ENCODE assay signal across 10 cellular contexts in genomic region chr16:54287758-54288591, GRCh38. TPM values are rescaled to one million over a fixed set of nuclear protein-coding genes. Genes with fewer than 3 reads are reported as not detected.
DNase-seq lines count a peak whose midpoint lies in the region; ATAC-seq and TF ChIP-seq lines count a peak whose summit lies in the region.
"Had no signal": no experiment of that assay in that cellular context is flagged by ENCODE, and none has a peak within 500 bp of the region (broad histone marks: within the 10 kb centered on the region; RNA-seq: fewer than 3 reads in every experiment).

No MANE protein-coding gene starts in this region.

- DNase-seq in H9 (peak; percentile 39), A172 (ENCODE audit: low spot score) (no peak), NCI-H2081 (lab: John Stamatoyannopoulos, UW) (no peak)
- DNase-seq in activated naive CD8-positive, alpha-beta T cell treated with anti-CD3 and anti-CD28 coated beads, Interleukin-2, amount 50 U/mL, for 24 hours: no peak
- DNase-seq: colonic mucosa, NCI-H1694 had no signal

- no peak for ATAC-seq in activated naive CD8-positive, alpha-beta T cell treated with anti-CD3 and anti-CD28 coated beads, Interleukin-2, amount 50 U/mL, for 24 hours
- ATAC-seq in GM18498 (IDR thresholded peaks at IDR 0.05; ENCODE audit: unreplicated experiment) (no peak), GM21447 (IDR thresholded peaks at IDR 0.05; ENCODE audit: unreplicated experiment) (no peak)

- no peak overlapping the region for H3K56ac ChIP-seq in H9 (ENCODE audit: insufficient read length, low read depth, low read length)

- H3K23me2 ChIP-seq in H9 (ENCODE audit: insufficient read length, low read depth, low read length, poor library complexity, severe bottlenecking): peaks cover 39% of the 10 kb centered on the region

- no peak overlapping the region for H2BK20ac ChIP-seq in H9 (ENCODE audit: low read depth, low read length, poor library complexity, severe bottlenecking)

- H4K91ac ChIP-seq in H9 (ENCODE audit: insufficient read length, low read depth, low read length): no peak overlapping the region

- peak overlapping the region; percentile 68 for H3K4me2 ChIP-seq in H9 (ENCODE audit: insufficient read depth, insufficient read length, low read length)

- H3K9me3 ChIP-seq in H9 (ENCODE audit: control insufficient read depth, low read depth, low read length) (no peaks in the 10 kb centered on the region), skeletal muscle tissue (ENCODE audit: control insufficient read depth in 3 of 3, low read length in 3 of 3) (no peaks in the 10 kb centered on the region)
- H3K9me3 ChIP-seq: colonic mucosa had no signal

- H2AK5ac ChIP-seq in H9 (ENCODE audit: insufficient read length, low read length): no peak overlapping the region

- peaks cover 39 to 50% of the 10 kb centered on the region in 2 experiments for H3K4me1 Mint-ChIP-seq in H9
- peaks cover 21% of the 10 kb centered on the region for H3K4me1 Mint-ChIP-seq in activated naive CD8-positive, alpha-beta T cell treated with anti-CD3 and anti-CD28 coated beads, Interleukin-2, amount 50 U/mL, for 24 hours

- H3K9ac ChIP-seq in H9 (ENCODE audit: extremely low read depth, insufficient read length, low read length): no peak overlapping the region
- H3K9ac ChIP-seq in skeletal muscle tissue (ENCODE audit: low read depth in 1 of 3, low read length in 3 of 3): peak overlapping the region; percentile 61 to 84 (median 79)

- no peak overlapping the region for H2AFZ ChIP-seq in H9 (ENCODE audit: low read length)

- WGBS in H9 (ENCODE audit: extremely low coverage, insufficient read length, low lambda C conversion rate): no CpG with 5 or more reads among the region's 48 CpGs

- no peak overlapping the region for H2BK12ac ChIP-seq in H9 (ENCODE audit: insufficient read length, low read depth, low read length)

- H3K4me3 ChIP-seq in iPS-11a (ENCODE audit: low read depth, low read length) (peak overlapping the region; percentile 44), skeletal muscle tissue (ENCODE audit: low read length in 3 of 3) (peak overlapping the region; percentile 63 to 86 (median 76))

- H3K36me3 Mint-ChIP-seq in H9 (ENCODE audit: insufficient read depth in 1 of 3, low read depth in 3 of 3): no peaks in the 10 kb centered on the region; a peak in 1 of 7 replicates
- peaks cover 2% of the 10 kb centered on the region for H3K36me3 Mint-ChIP-seq in activated naive CD8-positive, alpha-beta T cell treated with anti-CD3 and anti-CD28 coated beads, Interleukin-2, amount 50 U/mL, for 24 hours (ENCODE audit: low read depth)

- peak overlapping the region; percentile 71 to 86 for H3K4me3 Mint-ChIP-seq in H9
- H3K4me3 Mint-ChIP-seq in activated naive CD8-positive, alpha-beta T cell treated with anti-CD3 and anti-CD28 coated beads, Interleukin-2, amount 50 U/mL, for 24 hours: peak overlapping the region; percentile 20

- H3T11ph ChIP-seq in H9 (ENCODE audit: low read length): no peak overlapping the region

- peaks cover 91% of the 10 kb centered on the region for H3K27me3 Mint-ChIP-seq in H9 (ENCODE audit: low read depth)
- peaks cover 69% of the 10 kb centered on the region for H3K27me3 Mint-ChIP-seq in activated naive CD8-positive, alpha-beta T cell treated with anti-CD3 and anti-CD28 coated beads, Interleukin-2, amount 50 U/mL, for 24 hours

- H3K4ac ChIP-seq in H9 (ENCODE audit: low read depth, low read length): no peak overlapping the region

- no peak overlapping the region for H3K27ac ChIP-seq in H9 (ENCODE audit: insufficient read length, low read depth, low read length)
- peak overlapping the region; percentile 64 for H3K27ac ChIP-seq in skeletal muscle tissue (ENCODE audit: low read depth, low read length)
- H3K27ac ChIP-seq: colonic mucosa had no signal

- no peak overlapping the region for H3K18ac ChIP-seq in H9 (ENCODE audit: insufficient read length, low read depth, low read length)

- H3K14ac ChIP-seq in H9 (ENCODE audit: insufficient read depth, low read length): no peak overlapping the region; the same call in 1 of the 2 replicates

- no peak overlapping the region for H4K5ac ChIP-seq in H9 (ENCODE audit: insufficient read length, low read depth, low read length)

- peaks cover 0 to 3% of the 10 kb centered on the region in 2 experiments; a peak in 1 of 5 replicates for H3K9me3 Mint-ChIP-seq in H9
- no peaks in the 10 kb centered on the region for H3K9me3 Mint-ChIP-seq in activated naive CD8-positive, alpha-beta T cell treated with anti-CD3 and anti-CD28 coated beads, Interleukin-2, amount 50 U/mL, for 24 hours

- no peaks in the 10 kb centered on the region for H3K79me2 ChIP-seq in H9 (ENCODE audit: insufficient read depth, low read length)

- no peaks in the 10 kb centered on the region for H4K20me1 ChIP-seq in H9 (ENCODE audit: control insufficient read depth, insufficient read depth, insufficient read length)

- no peaks in the 10 kb centered on the region for H3K36me3 ChIP-seq in skeletal muscle tissue (ENCODE audit: control insufficient read depth in 3 of 3, insufficient read depth in 3 of 3, low read length in 3 of 3)
- H3K36me3 ChIP-seq: colonic mucosa had no signal

- no peak overlapping the region for H3K23ac ChIP-seq in H9 (ENCODE audit: insufficient read length, low read depth, low read length)

- H2BK5ac ChIP-seq in H9 (ENCODE audit: insufficient read length, low read length): no peak overlapping the region

- H2BK120ac ChIP-seq in H9 (ENCODE audit: low read depth, low read length, poor library complexity, severe bottlenecking): no peak overlapping the region

- no peak overlapping the region for H2BK15ac ChIP-seq in H9 (ENCODE audit: low read depth, low read length)

- no peak for TF ChIP-seq CTCF in H9 (conservative IDR thresholded peaks at IDR 0.05)

- no peak overlapping the region for H3K27ac Mint-ChIP-seq in H9
- H3K27ac Mint-ChIP-seq in activated naive CD8-positive, alpha-beta T cell treated with anti-CD3 and anti-CD28 coated beads, Interleukin-2, amount 50 U/mL, for 24 hours: no peak overlapping the region

- H3K79me1 ChIP-seq in H9 (ENCODE audit: insufficient read depth, low read depth, low read length, poor library complexity, severe bottlenecking): no peaks in the 10 kb centered on the region

- H3K4me1 ChIP-seq in H9 (ENCODE audit: insufficient read depth, low read length) (no peaks in the 10 kb centered on the region), skeletal muscle tissue (ENCODE audit: control insufficient read depth in 3 of 3, insufficient read depth in 3 of 3, low read length in 3 of 3) (peaks cover 6 to 15% (median 13%) of the 10 kb centered on the region in 3 donors)
- H3K4me1 ChIP-seq: colonic mucosa had no signal

- no peak overlapping the region for H4K8ac ChIP-seq in H9 (replicated peaks; ENCODE audit: insufficient read length, low read depth, low read length)

- peaks cover 62% of the 10 kb centered on the region for H3K27me3 ChIP-seq in H9 (ENCODE audit: insufficient read depth, low read length)
- H3K27me3 ChIP-seq in skeletal muscle tissue (ENCODE audit: control insufficient read depth in 3 of 3, insufficient read depth in 3 of 3, low read length in 3 of 3): peaks cover 7 to 23% (median 11%) of the 10 kb centered on the region in 3 donors

RNA-seq across cellular contexts. Expression of gene IRX3, which starts 1.4 kb away (rescaled TPM):
- 1.8 and 2.4 TPM in 2 replicates for total RNA-seq in H9 (2021)
- 7.8 TPM for total RNA-seq in skeletal muscle tissue
- 7.7 and 8.6 TPM in 2 replicates for total RNA-seq in A172 (2014; rRNA removed; shearing (Covaris generic))
